Comparison of ENCODE assay signal across 27 cellular contexts in the genomic region with DNA sequence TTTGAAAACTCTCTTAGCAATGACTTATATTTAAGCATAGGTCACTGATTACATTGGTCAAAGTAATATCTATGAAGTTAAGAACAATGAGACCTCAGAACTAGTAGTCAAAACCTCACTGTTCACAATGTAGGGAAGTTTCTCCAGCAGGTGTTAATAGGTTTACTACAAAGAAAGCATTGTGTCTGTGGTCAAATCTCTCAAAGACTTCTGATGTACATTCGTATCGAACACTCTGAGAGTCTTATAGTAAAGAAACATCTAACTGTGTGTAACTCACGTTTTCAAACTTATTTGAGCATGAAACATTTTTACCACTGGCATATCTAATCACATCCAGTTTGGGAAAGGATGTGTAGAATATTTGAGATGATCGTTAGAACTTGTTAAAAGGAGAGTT.
"Had no signal": no experiment of that assay in that cellular context is flagged by ENCODE, and none has a peak within 500 bp of the region (broad histone marks: within the 10 kb centered on the region; RNA-seq: fewer than 3 reads in every experiment).

No MANE protein-coding gene starts in this region.

- H3K4me1 ChIP-seq: colonic mucosa, pancreas, upper lobe of left lung, uterus had no signal

- H3K9me3 ChIP-seq: colonic mucosa, pancreas, right lobe of liver, uterus had no signal

- H3K36me3 Mint-ChIP-seq: stimulated activated naive B cell treated with anti-CD40 and anti-IgM and Interleukin-4, amounts not matched to agents 10 μg/mL and 1 μg/mL and 100 μg/mL, for 72 hours had no signal

- H3K27me3 ChIP-seq: colonic mucosa, gastroesophageal sphincter, heart right ventricle, left lung, pancreas, right lobe of liver, tibial nerve, upper lobe of left lung, uterus had no signal

- H3K36me3 ChIP-seq: colonic mucosa, gastroesophageal sphincter, heart right ventricle, left lung, pancreas, right lobe of liver, thoracic aorta, tibial nerve, upper lobe of left lung, uterus had no signal

- H3K27ac ChIP-seq: colonic mucosa, epithelial cell of prostate, gastroesophageal sphincter, left lung, pancreas, right lobe of liver, thoracic aorta, tibial nerve, upper lobe of left lung, uterus had no signal

- DNase-seq: colonic mucosa; effector CD8-positive, alpha-beta T cell; endodermal cell; foreskin fibroblast; glutamatergic neuron; heart right ventricle; hippocampal formation; left cardiac atrium; left lung; naive thymus-derived CD8-positive, alpha-beta T cell; nephron progenitor cell; occipital lobe; pancreas; right lobe of liver; small intestine; stimulated activated CD4-positive, alpha-beta T cell treated with anti-CD3 and anti-CD28 coated beads, Interleukin-15, amount 100 ng/mL, for 24 hours; stimulated activated CD4-positive, alpha-beta T cell treated with anti-CD3 and anti-CD28 coated beads, Interleukin-2, amount 100 ng/mL, for 48 hours; stimulated activated naive B cell treated with anti-CD40 and anti-IgM and Interleukin-4, amounts not matched to agents 10 μg/mL and 1 μg/mL and 100 μg/mL, for 72 hours; upper lobe of left lung; uterus had no signal

- H3K4me1 Mint-ChIP-seq: endodermal cell, nephron progenitor cell had no signal

- H3K27ac Mint-ChIP-seq: endodermal cell; naive thymus-derived CD8-positive, alpha-beta T cell; nephron progenitor cell; stimulated activated naive B cell treated with anti-CD40 and anti-IgM and Interleukin-4, amounts not matched to agents 10 μg/mL and 1 μg/mL and 100 μg/mL, for 72 hours; stimulated activated naive CD8-positive, alpha-beta T cell treated with anti-CD3 and anti-CD28 coated beads, Interleukin-15, Interleukin-2, amounts not matched to agents 100 ng/mL and 50 ng/mL, for 24 hours had no signal

- H3K27me3 Mint-ChIP-seq: stimulated activated naive B cell treated with anti-CD40 and anti-IgM and Interleukin-4, amounts not matched to agents 10 μg/mL and 1 μg/mL and 100 μg/mL, for 72 hours; stimulated activated naive CD8-positive, alpha-beta T cell treated with anti-CD3 and anti-CD28 coated beads, Interleukin-15, Interleukin-2, amounts not matched to agents 100 ng/mL and 50 ng/mL, for 24 hours had no signal

- ATAC-seq: gastroesophageal sphincter; heart right ventricle; left cardiac atrium; left lung; naive thymus-derived CD8-positive, alpha-beta T cell; pancreas; stimulated activated naive B cell treated with anti-CD40 and anti-IgM and Interleukin-4, amounts not matched to agents 10 μg/mL and 1 μg/mL and 100 μg/mL, for 72 hours had no signal

- H3K4me3 Mint-ChIP-seq: dendritic cell treated with granulocyte-macrophage colony-stimulating factor and Interleukin-4, amounts not matched to agents 40 ng/mL and 50 ng/mL, for 4 days; endodermal cell; naive thymus-derived CD8-positive, alpha-beta T cell; nephron progenitor cell; stimulated activated naive B cell treated with anti-CD40 and anti-IgM and Interleukin-4, amounts not matched to agents 10 μg/mL and 1 μg/mL and 100 μg/mL, for 72 hours; stimulated activated naive CD8-positive, alpha-beta T cell treated with anti-CD3 and anti-CD28 coated beads, Interleukin-15, Interleukin-2, amounts not matched to agents 100 ng/mL and 50 ng/mL, for 24 hours had no signal

- H3K4me3 ChIP-seq: colonic mucosa, gastroesophageal sphincter, heart right ventricle, left lung, pancreas, right lobe of liver, thoracic aorta, tibial nerve, upper lobe of left lung, uterus had no signal

- FAIRE-seq: islet of Langerhans, pancreas, small intestine had no signal
